ENCODE assay signal across 8 cellular contexts in the genomic region with DNA sequence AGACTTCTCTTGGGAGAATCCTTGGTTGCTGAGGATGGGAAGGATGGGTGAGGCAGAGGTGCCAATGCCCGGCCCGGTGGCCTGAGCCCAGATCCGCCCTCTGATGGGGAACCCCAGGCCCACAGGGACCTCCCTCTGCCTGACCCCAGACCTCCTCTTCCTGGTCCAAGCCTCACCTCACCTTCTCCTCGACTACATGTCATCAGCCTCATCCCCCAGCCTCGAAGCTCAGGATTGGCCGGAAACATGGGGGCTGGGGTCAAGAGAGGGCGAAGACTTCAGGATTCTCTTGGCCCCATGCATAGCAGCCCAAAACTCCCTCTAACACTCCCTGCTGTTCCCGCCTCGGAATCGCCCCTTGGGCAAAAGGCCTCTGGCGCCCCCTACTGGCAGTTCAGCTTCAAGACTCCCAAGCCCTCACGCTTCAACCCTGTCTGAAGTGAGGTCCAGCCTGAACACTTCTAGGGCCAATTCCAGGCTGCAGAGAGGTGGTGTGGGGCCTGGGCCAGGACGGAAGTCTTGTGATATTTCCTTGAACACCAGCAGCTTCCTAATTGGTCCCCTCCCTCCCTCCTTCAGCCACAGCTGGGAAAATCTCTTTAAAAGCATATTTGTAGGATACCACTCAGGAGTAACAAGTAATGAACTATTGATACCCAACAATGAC. TPM values are rescaled to one million over a fixed set of nuclear protein-coding genes. Genes with fewer than 3 reads are reported as not detected.
DNase-seq lines count a peak whose midpoint lies in the region; ATAC-seq and TF ChIP-seq lines count a peak whose summit lies in the region.

No MANE protein-coding gene starts in this region.

- TF ChIP-seq EP300 in esophagus muscularis mucosa (IDR thresholded peaks at IDR 0.05), result no peak

- no peaks in the 10 kb centered on the region for H3K36me3 Mint-ChIP-seq in activated T-cell treated with anti-CD3 and anti-CD28 coated beads, Interleukin-2, amount 50 U/mL, for 4 hours (ENCODE audit: insufficient read depth)
- H3K36me3 Mint-ChIP-seq in natural killer cell treated with Interleukin-12 subunit alpha and Interleukin-12 subunit beta and Interleukin-15 and Interleukin-18, amount 100 ng/mL, for 72 hours, result no peaks in the 10 kb centered on the region

- intact Hi-C loops in esophagus muscularis mucosa (cut with DNase I), result loop anchor here (1.0 to 5.0 kb wide), 3 partner anchors 108 to 248 kb away; a partner anchor contains a TSS

- peak; percentile 42 for DNase-seq in GF-D8 (lab: John Stamatoyannopoulos, UW)
- peak; percentile 85 to 92 for DNase-seq in Kasumi-1 (lab: John Stamatoyannopoulos, UW)
- DNase-seq in Peyer's patch, result peak; percentile 80 to 94 (median 93)
- DNase-seq in activated T-cell treated with anti-CD3 and anti-CD28 coated beads, Interleukin-2, amount 50 U/mL, for 4 hours, result peak; percentile 93
- peak; percentile 97 for DNase-seq in esophagus muscularis mucosa (ENCODE audit: extremely low spot score)
- peak; percentile 88 for DNase-seq in natural killer cell treated with Interleukin-12 subunit alpha and Interleukin-12 subunit beta and Interleukin-15 and Interleukin-18, amount 100 ng/mL, for 72 hours (ENCODE audit: low spot score)
- peak; percentile 63 to 92 (median 84) for DNase-seq in stimulated activated naive CD4-positive, alpha-beta T cell (lab: John Stamatoyannopoulos, UW)

- H3K4me1 Mint-ChIP-seq in activated T-cell treated with anti-CD3 and anti-CD28 coated beads, Interleukin-2, amount 50 U/mL, for 4 hours (ENCODE audit: low read depth), result peaks cover 8% of the 10 kb centered on the region
- H3K4me1 Mint-ChIP-seq in natural killer cell treated with Interleukin-12 subunit alpha and Interleukin-12 subunit beta and Interleukin-15 and Interleukin-18, amount 100 ng/mL, for 72 hours (ENCODE audit: low read depth in 2 of 2), result peaks cover 19 to 28% of the 10 kb centered on the region in 2 donors

- no peak overlapping the region for H3K27ac ChIP-seq in Peyer's patch
- no peak overlapping the region for H3K27ac ChIP-seq in esophagus muscularis mucosa (replicated peaks in 1 of 4)

- ATAC-seq in activated T-cell treated with anti-CD3 and anti-CD28 coated beads, Interleukin-2, amount 50 U/mL, for 4 hours, result peak; percentile 97 to 98
- peak; percentile 89 to 91 for ATAC-seq in natural killer cell treated with Interleukin-12 subunit alpha and Interleukin-12 subunit beta and Interleukin-15 and Interleukin-18, amount 100 ng/mL, for 72 hours
- ATAC-seq in GM21723 (IDR thresholded peaks at IDR 0.05; ENCODE audit: unreplicated experiment), result no peak

- H3K4me1 ChIP-seq in Peyer's patch (peaks cover 0 to 16% (median 2%) of the 10 kb centered on the region in 4 donors), esophagus muscularis mucosa (peaks cover 0 to 8% (median 7%) of the 10 kb centered on the region in 4 donors)

- H3K27me3 ChIP-seq in Peyer's patch (no peaks in the 10 kb centered on the region), esophagus muscularis mucosa (peaks cover 0 to 25% (median 0%) of the 10 kb centered on the region in 4 donors)

- TF ChIP-seq POLR2A in Peyer's patch (IDR thresholded peaks at IDR 0.05) (no peak), esophagus muscularis mucosa (IDR thresholded peaks at IDR 0.05; ENCODE audit: low read depth) (no peak)

- peaks cover 14% of the 10 kb centered on the region for H3K27me3 Mint-ChIP-seq in activated T-cell treated with anti-CD3 and anti-CD28 coated beads, Interleukin-2, amount 50 U/mL, for 4 hours (ENCODE audit: low read depth)
- peaks cover 13 to 17% of the 10 kb centered on the region in 2 donors for H3K27me3 Mint-ChIP-seq in natural killer cell treated with Interleukin-12 subunit alpha and Interleukin-12 subunit beta and Interleukin-15 and Interleukin-18, amount 100 ng/mL, for 72 hours

- H3K9me3 Mint-ChIP-seq in activated T-cell treated with anti-CD3 and anti-CD28 coated beads, Interleukin-2, amount 50 U/mL, for 4 hours, result no peaks in the 10 kb centered on the region
- no peaks in the 10 kb centered on the region for H3K9me3 Mint-ChIP-seq in natural killer cell treated with Interleukin-12 subunit alpha and Interleukin-12 subunit beta and Interleukin-15 and Interleukin-18, amount 100 ng/mL, for 72 hours

- peak; percentile 90 to 99 (median 98) for TF ChIP-seq CTCF in Peyer's patch (IDR thresholded peaks at IDR 0.05)
- peak in 2 of 3 experiments; percentile 98 to 99 for TF ChIP-seq CTCF in esophagus muscularis mucosa (IDR thresholded peaks at IDR 0.05)

- H3K4me3 Mint-ChIP-seq in activated T-cell treated with anti-CD3 and anti-CD28 coated beads, Interleukin-2, amount 50 U/mL, for 4 hours, result no peak overlapping the region
- H3K4me3 Mint-ChIP-seq in natural killer cell treated with Interleukin-12 subunit alpha and Interleukin-12 subunit beta and Interleukin-15 and Interleukin-18, amount 100 ng/mL, for 72 hours, result no peak overlapping the region

- peak overlapping the region in 1 of 2 donors; percentile 38 for H3K27ac Mint-ChIP-seq in natural killer cell treated with Interleukin-12 subunit alpha and Interleukin-12 subunit beta and Interleukin-15 and Interleukin-18, amount 100 ng/mL, for 72 hours

- H3K9me3 ChIP-seq in Peyer's patch (no peaks in the 10 kb centered on the region), esophagus muscularis mucosa (no peaks in the 10 kb centered on the region)

- 9% methylated on average over 13 of the region's 13 CpGs for WGBS in esophagus muscularis mucosa

- H3K4me3 ChIP-seq in Peyer's patch, result no peak overlapping the region
- H3K4me3 ChIP-seq in esophagus muscularis mucosa, result no peak overlapping the region

- H3K36me3 ChIP-seq in Peyer's patch, result no peaks in the 10 kb centered on the region
- no peaks in the 10 kb centered on the region for H3K36me3 ChIP-seq in esophagus muscularis mucosa

RNA-seq across cellular contexts. Expression of a gene that starts 47.2 kb away (rescaled TPM):
- total RNA-seq in Peyer's patch (100 to 1,000 TPM; 112 to 385 (median 258) TPM), esophagus muscularis mucosa (10 to 100 TPM; 11.2 to 15.0 (median 12.9) TPM)
- 10 to 100 TPM; 39.8 to 46.0 (median 44.2) TPM for total RNA-seq in activated T-cell treated with anti-CD3 and anti-CD28 coated beads, Interleukin-2, amount 50 U/mL, for 4 hours
- total RNA-seq in natural killer cell treated with Interleukin-12 subunit alpha and Interleukin-12 subunit beta and Interleukin-15 and Interleukin-18, amount 100 ng/mL, for 72 hours, result 100 to 1,000 TPM in 1 of 2 donors, 10 to 100 TPM in 1; 79.1 to 102 TPM

Comparison
In these comparisons a context has a peak if more than half of its experiments do, and no peak if none do; other contexts are left out.
1. DNase-seq: peak in every context shown above with its lines; median percentile 97 in esophagus muscularis mucosa; 93 in Peyer's patch; 93 in activated T-cell treated with anti-CD3 and anti-CD28 coated beads, Interleukin-2, amount 50 U/mL, for 4 hours; 88 in Kasumi-1; 88 in natural killer cell treated with Interleukin-12 subunit alpha and Interleukin-12 subunit beta and Interleukin-15 and Interleukin-18, amount 100 ng/mL, for 72 hours; 84 in stimulated activated naive CD4-positive, alpha-beta T cell; 42 in GF-D8.